23 cellular contexts compared by ENCODE assay signal in genomic region chr6:107235007-107235406, GRCh38.
"Had no signal": no experiment of that assay in that cellular context is flagged by ENCODE, and none has a peak within 500 bp of the region (broad histone marks: within the 10 kb centered on the region; RNA-seq: fewer than 3 reads in every experiment).

No MANE protein-coding gene starts in this region.

- H3K4me1 ChIP-seq: SJSA1 had no signal

- H3K36me3 ChIP-seq: SJSA1 had no signal

- DNase-seq: activated CD4-positive, alpha-beta T cell treated with anti-CD3 and anti-CD28 coated beads for 4 hours; activated CD8-positive, alpha-beta memory T cell treated with anti-CD3 and anti-CD28 coated beads, Interleukin-2, amount 50 U/mL, for 4 hours; activated CD8-positive, alpha-beta T cell treated with anti-CD3 and anti-CD28 coated beads for 36 hours; activated gamma-delta T cell treated with Interleukin-2 at 50 U/mL for 16 hours; activated naive CD4-positive, alpha-beta T cell treated with anti-CD3 and anti-CD28 coated beads, Interleukin-2, amount 10 ng/mL, durations not matched to agents 7 days and 5 days; activated naive CD8-positive, alpha-beta T cell treated with anti-CD3 and anti-CD28 coated beads for 36 hours; activated T-cell treated with anti-CD3 and anti-CD28 coated beads, Interleukin-2, amount 50 U/mL, for 72 hours; caudate nucleus; Karpas-422; NCI-H1048; NCI-H1417; NCI-H2029; NCI-H2107; NCI-H345; NCI-H510A; NCI-H526 treated with DMSO at 0.1 percent for 48 hours; NK-92 treated with Interleukin-12 subunit alpha and Interleukin-12 subunit beta, amount 100 ng/mL, for 24 hours; OCI-M1; RPMI8226; SHP77 had no signal

- H3K4me3 ChIP-seq: SJSA1 had no signal

- H3K9me3 ChIP-seq: SJSA1 had no signal

- H3K27ac ChIP-seq: SJSA1 had no signal

- ATAC-seq: activated CD4-positive, CD25-positive, alpha-beta regulatory T cell treated with anti-CD3 and anti-CD28 coated beads, Interleukin-2, amount 50 U/mL, for 24 hours; activated CD8-positive, alpha-beta T cell treated with anti-CD3 and anti-CD28 coated beads for 36 hours; activated T-cell treated with anti-CD3 and anti-CD28 coated beads, Interleukin-2, amount 50 U/mL, for 72 hours; Panc1 had no signal

- H3K27me3 ChIP-seq: SJSA1 had no signal
